ENCODE assay signal across 24 cellular contexts in genomic region chr10:4587466-4587865, GRCh38.
"Had no signal": no experiment of that assay in that cellular context is flagged by ENCODE, and none has a peak within 500 bp of the region (broad histone marks: within the 10 kb centered on the region; RNA-seq: fewer than 3 reads in every experiment).

No MANE protein-coding gene starts in this region.

- H3K4me1 Mint-ChIP-seq: immature natural killer cell; naive B cell; stimulated activated memory B cell treated with anti-CD40 and anti-IgM and Interleukin-4, amounts not matched to agents 10 μg/mL and 1 μg/mL and 100 μg/mL, for 72 hours had no signal

- H3K27ac ChIP-seq: foreskin keratinocyte, heart right ventricle, lower lobe of right lung, prostate gland, skin epidermis, spleen, testis, transverse colon, vagina had no signal

- H3K36me3 ChIP-seq: heart right ventricle, lower lobe of right lung, prostate gland, sigmoid colon, spleen, transverse colon, vagina had no signal

- H3K9me3 ChIP-seq: lower lobe of right lung, mucosa of descending colon, prostate gland, sigmoid colon, spleen, testis, transverse colon, vagina had no signal

- H3K4me1 ChIP-seq: foreskin keratinocyte, heart right ventricle, prostate gland, spleen, testis, transverse colon, vagina had no signal

- H3K27me3 ChIP-seq: foreskin keratinocyte, heart right ventricle, sigmoid colon, spleen, testis, transverse colon, vagina had no signal

- H3K36me3 Mint-ChIP-seq: immature natural killer cell; naive B cell; stimulated activated memory B cell treated with anti-CD40 and anti-IgM and Interleukin-4, amounts not matched to agents 10 μg/mL and 1 μg/mL and 100 μg/mL, for 72 hours had no signal

- H3K27ac Mint-ChIP-seq: immature natural killer cell; naive B cell; nephron progenitor cell; stimulated activated memory B cell treated with anti-CD40 and anti-IgM and Interleukin-4, amounts not matched to agents 10 μg/mL and 1 μg/mL and 100 μg/mL, for 72 hours had no signal

- H3K27me3 Mint-ChIP-seq: stimulated activated memory B cell treated with anti-CD40 and anti-IgM and Interleukin-4, amounts not matched to agents 10 μg/mL and 1 μg/mL and 100 μg/mL, for 72 hours had no signal

- DNase-seq: cerebellar nuclear complex; cortex of kidney; foreskin keratinocyte; glutamatergic neuron; heart right ventricle; immature natural killer cell; islet precursor cell; left ventricle myocardium superior; lower lobe of right lung; mucosa of descending colon; naive B cell; nephron progenitor cell; right cardiac atrium; sigmoid colon; spleen; stimulated activated CD4-positive, alpha-beta T cell treated with anti-CD3 and anti-CD28 coated beads, Interleukin-4, amount 100 ng/mL, for 4 hours; stimulated activated naive CD8-positive, alpha-beta T cell treated with anti-CD3 and anti-CD28 coated beads, Interleukin-15, Interleukin-2, amounts not matched to agents 100 U/mL and 50 U/mL, for 24 hours; substantia nigra; testis; transverse colon had no signal

- H3K9me3 Mint-ChIP-seq: stimulated activated memory B cell treated with anti-CD40 and anti-IgM and Interleukin-4, amounts not matched to agents 10 μg/mL and 1 μg/mL and 100 μg/mL, for 72 hours had no signal

- H3K4me3 ChIP-seq: heart right ventricle, lower lobe of right lung, mucosa of descending colon, prostate gland, sigmoid colon, skin epidermis, spleen, testis, transverse colon, vagina had no signal

- H3K4me3 Mint-ChIP-seq: immature natural killer cell; naive B cell; nephron progenitor cell; stimulated activated memory B cell treated with anti-CD40 and anti-IgM and Interleukin-4, amounts not matched to agents 10 μg/mL and 1 μg/mL and 100 μg/mL, for 72 hours had no signal

- ATAC-seq: foreskin keratinocyte; heart right ventricle; left ventricle myocardium superior; lower lobe of right lung; mucosa of descending colon; right cardiac atrium; stimulated activated memory B cell treated with anti-CD40 and anti-IgM and Interleukin-4, amounts not matched to agents 10 μg/mL and 1 μg/mL and 100 μg/mL, for 72 hours; stimulated activated naive CD8-positive, alpha-beta T cell treated with anti-CD3 and anti-CD28 coated beads, Interleukin-15, Interleukin-2, amounts not matched to agents 100 U/mL and 50 U/mL, for 24 hours had no signal
